In the genomic region with DNA sequence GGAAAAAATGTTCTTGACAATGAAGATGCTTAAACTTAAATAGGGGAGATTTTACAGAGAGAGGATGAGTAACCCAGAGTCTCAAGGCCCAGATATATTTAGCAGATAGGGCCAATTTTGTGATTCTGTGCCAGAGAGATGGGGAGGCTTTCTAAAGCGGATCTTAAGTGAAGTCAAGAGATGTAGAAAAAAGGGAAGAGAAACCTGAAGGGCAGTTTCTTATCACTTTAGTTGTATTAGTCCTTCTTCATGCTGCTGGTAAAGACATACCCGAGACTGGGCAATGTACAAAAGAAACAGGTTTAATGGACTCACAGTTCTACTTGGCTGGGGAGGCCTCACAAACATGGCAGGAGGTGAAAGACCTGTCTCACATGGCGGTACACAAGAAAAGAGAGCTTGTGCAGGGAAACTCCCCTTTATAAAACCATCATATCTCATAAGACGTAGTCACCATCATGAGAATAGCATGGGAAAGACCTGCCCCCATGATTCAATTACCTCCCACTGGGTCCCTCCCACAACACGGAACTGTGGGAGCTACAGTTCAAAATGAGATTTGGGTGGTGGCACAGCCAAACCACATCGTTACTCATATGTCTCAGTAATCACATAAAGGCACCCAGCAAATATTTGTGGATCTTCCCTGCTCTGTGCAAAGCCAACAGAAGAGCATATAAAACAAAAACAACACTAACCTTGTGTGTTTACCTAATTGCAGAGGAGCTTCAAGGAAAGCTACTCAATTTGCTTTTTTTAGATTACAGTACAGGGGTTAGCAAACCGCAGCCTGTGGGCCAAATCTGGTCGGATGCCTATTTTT, we compare ENCODE assay signal across 1 cellular context.
TF ChIP-seq lines count a peak whose summit lies in the region.

No MANE protein-coding gene starts in this region.

TF ChIP-seq in HEK293, 187 proteins besides CTCF, POLR2A, EP300 and RAD21 (continued from another document):
- no peak for TF ChIP-seq ZNF48 (tag by site-specific recombination; IDR thresholded peaks at IDR 0.05)
- TF ChIP-seq, protein P1, sequence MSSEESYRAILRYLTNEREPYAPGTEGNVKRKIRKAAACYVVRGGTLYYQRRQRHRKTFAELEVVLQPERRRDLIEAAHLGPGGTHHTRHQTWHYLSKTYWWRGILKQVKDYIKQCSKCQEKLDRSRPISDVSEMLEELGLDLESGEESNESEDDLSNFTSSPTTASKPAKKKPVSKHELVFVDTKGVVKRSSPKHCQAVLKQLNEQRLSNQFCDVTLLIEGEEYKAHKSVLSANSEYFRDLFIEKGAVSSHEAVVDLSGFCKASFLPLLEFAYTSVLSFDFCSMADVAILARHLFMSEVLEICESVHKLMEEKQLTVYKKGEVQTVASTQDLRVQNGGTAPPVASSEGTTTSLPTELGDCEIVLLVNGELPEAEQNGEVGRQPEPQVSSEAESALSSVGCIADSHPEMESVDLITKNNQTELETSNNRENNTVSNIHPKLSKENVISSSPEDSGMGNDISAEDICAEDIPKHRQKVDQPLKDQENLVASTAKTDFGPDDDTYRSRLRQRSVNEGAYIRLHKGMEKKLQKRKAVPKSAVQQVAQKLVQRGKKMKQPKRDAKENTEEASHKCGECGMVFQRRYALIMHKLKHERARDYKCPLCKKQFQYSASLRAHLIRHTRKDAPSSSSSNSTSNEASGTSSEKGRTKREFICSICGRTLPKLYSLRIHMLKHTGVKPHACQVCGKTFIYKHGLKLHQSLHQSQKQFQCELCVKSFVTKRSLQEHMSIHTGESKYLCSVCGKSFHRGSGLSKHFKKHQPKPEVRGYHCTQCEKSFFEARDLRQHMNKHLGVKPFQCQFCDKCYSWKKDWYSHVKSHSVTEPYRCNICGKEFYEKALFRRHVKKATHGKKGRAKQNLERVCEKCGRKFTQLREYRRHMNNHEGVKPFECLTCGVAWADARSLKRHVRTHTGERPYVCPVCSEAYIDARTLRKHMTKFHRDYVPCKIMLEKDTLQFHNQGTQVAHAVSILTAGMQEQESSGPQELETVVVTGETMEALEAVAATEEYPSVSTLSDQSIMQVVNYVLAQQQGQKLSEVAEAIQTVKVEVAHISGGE (tag by site-specific recombination; conservative IDR thresholded peaks at IDR 0.05; ENCODE audit: low read depth), result no peak
- TF ChIP-seq WT1 (tag by site-specific recombination; IDR thresholded peaks at IDR 0.05), result 0 out of 2 replicates have a peak, but pooled peaks have one; percentile 15
- TF ChIP-seq ZNF341 (tag by site-specific recombination; IDR thresholded peaks at IDR 0.05; ENCODE audit: low read depth), result no peak
- TF ChIP-seq, protein P2, sequence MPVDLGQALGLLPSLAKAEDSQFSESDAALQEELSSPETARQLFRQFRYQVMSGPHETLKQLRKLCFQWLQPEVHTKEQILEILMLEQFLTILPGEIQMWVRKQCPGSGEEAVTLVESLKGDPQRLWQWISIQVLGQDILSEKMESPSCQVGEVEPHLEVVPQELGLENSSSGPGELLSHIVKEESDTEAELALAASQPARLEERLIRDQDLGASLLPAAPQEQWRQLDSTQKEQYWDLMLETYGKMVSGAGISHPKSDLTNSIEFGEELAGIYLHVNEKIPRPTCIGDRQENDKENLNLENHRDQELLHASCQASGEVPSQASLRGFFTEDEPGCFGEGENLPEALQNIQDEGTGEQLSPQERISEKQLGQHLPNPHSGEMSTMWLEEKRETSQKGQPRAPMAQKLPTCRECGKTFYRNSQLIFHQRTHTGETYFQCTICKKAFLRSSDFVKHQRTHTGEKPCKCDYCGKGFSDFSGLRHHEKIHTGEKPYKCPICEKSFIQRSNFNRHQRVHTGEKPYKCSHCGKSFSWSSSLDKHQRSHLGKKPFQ (tag by site-specific recombination; IDR thresholded peaks at IDR 0.05), result no peak
